Comparison of ENCODE assay signal across 15 cellular contexts in genomic region chr19:4049432-4049831, GRCh38. TPM values are rescaled to one million over a fixed set of nuclear protein-coding genes. Genes with fewer than 3 reads are reported as not detected.
A peak's percentile ranks its signal among the peaks of the same experiment; 100 is the strongest.
DNase-seq lines count a peak whose midpoint lies in the region; ATAC-seq and TF ChIP-seq lines count a peak whose summit lies in the region.
"Had no signal": no experiment of that assay in that cellular context is flagged by ENCODE, and none has a peak within 500 bp of the region (broad histone marks: within the 10 kb centered on the region; RNA-seq: fewer than 3 reads in every experiment).

No MANE protein-coding gene starts in this region.

- CTCF ChIA-PET in Calu3 (lab: Charles Lee) = no interaction called here

- H3K9me3 ChIP-seq in heart right ventricle (no peaks in the 10 kb centered on the region), neuronal stem cell (replicated peaks in 1 of 2; ENCODE audit: control insufficient read depth in 2 of 2, insufficient read depth in 1 of 2, low read depth in 1 of 2, low read length in 2 of 2) (peaks cover 0 to 5% of the 10 kb centered on the region in 2 donors), ovary (no peaks in the 10 kb centered on the region)
- H3K9me3 ChIP-seq: left lung had no signal

- H2AFZ ChIP-seq in neuronal stem cell (ENCODE audit: low read length) = no peak overlapping the region

- no peak overlapping the region for H2BK5ac ChIP-seq in neuronal stem cell (ENCODE audit: low read length)

- no peak overlapping the region for H2BK120ac ChIP-seq in neuronal stem cell (ENCODE audit: low read depth, low read length)

- no peak for TF ChIP-seq POLR2A in ovary (IDR thresholded peaks at IDR 0.05)

- H3K36me3 Mint-ChIP-seq in Calu3 (ENCODE audit: insufficient read depth, unreplicated experiment) = peaks cover 87% of the 10 kb centered on the region
- H3K36me3 Mint-ChIP-seq in activated naive CD8-positive, alpha-beta T cell treated with anti-CD3 and anti-CD28 coated beads, Interleukin-2, amount 10 ng/mL, durations not matched to agents 7 days and 5 days = peaks cover 29% of the 10 kb centered on the region

- no peak overlapping the region for H2BK12ac ChIP-seq in neuronal stem cell (ENCODE audit: low read length)

- H3K14ac ChIP-seq in neuronal stem cell (ENCODE audit: low read length) = no peak overlapping the region

- intact Hi-C loops in Calu3 (cut with micrococcal nuclease; ENCODE audit: unreplicated experiment) = no loop called here
- intact Hi-C loops in heart right ventricle (cut with DNase I) = no loop called here
- intact Hi-C loops in ovary (cut with DNase I) = no loop called here

- peaks cover 35% of the 10 kb centered on the region for H3K4me1 Mint-ChIP-seq in Calu3 (ENCODE audit: low read depth, unreplicated experiment)
- peaks cover 22% of the 10 kb centered on the region for H3K4me1 Mint-ChIP-seq in activated naive CD8-positive, alpha-beta T cell treated with anti-CD3 and anti-CD28 coated beads, Interleukin-2, amount 10 ng/mL, durations not matched to agents 7 days and 5 days

- peak overlapping the region; percentile 48 for H3K27ac Mint-ChIP-seq in Calu3 (ENCODE audit: unreplicated experiment)
- peak overlapping the region; percentile 18 for H3K27ac Mint-ChIP-seq in activated naive CD8-positive, alpha-beta T cell treated with anti-CD3 and anti-CD28 coated beads, Interleukin-2, amount 10 ng/mL, durations not matched to agents 7 days and 5 days

- no peak overlapping the region for H3K18ac ChIP-seq in neuronal stem cell (ENCODE audit: low read length)

- H3K4ac ChIP-seq in neuronal stem cell (ENCODE audit: low read length) = no peak overlapping the region

- H3K4me2 ChIP-seq in neuronal stem cell (ENCODE audit: insufficient read depth, low read length, poor library complexity, severe bottlenecking) = no peak overlapping the region

- H3K23ac ChIP-seq in neuronal stem cell (ENCODE audit: low read depth, low read length, poor library complexity) = peak overlapping the region; percentile 55

- H3K4me1 ChIP-seq in heart right ventricle (peaks cover 14 to 52% (median 35%) of the 10 kb centered on the region in 9 donors), neuronal stem cell (ENCODE audit: control insufficient read depth in 2 of 2, insufficient read depth in 1 of 2, low read depth in 1 of 2, low read length in 2 of 2) (peaks cover 0 to 5% of the 10 kb centered on the region in 2 donors), ovary (ENCODE audit: insufficient read depth) (peaks cover 8% of the 10 kb centered on the region)

- H3K27ac ChIP-seq in heart right ventricle (peak overlapping the region in 5 of 10 donors; percentile 4 to 53 (median 25)), neuronal stem cell (replicated peaks; ENCODE audit: low read length) (no peak overlapping the region), ovary (no peak overlapping the region)
- H3K27ac ChIP-seq: HL-60, left lung, SK-N-MC had no signal

- no peak overlapping the region for H2AK5ac ChIP-seq in neuronal stem cell (ENCODE audit: low read depth, low read length)

- BruUV-seq in Calu3 (replicated peaks; lab: Mats Ljungman, UMichigan) = no TSS peak

- no peak overlapping the region for H4K8ac ChIP-seq in neuronal stem cell (ENCODE audit: low read depth, low read length)

- H3K9ac ChIP-seq in neuronal stem cell (ENCODE audit: low read depth, low read length, poor library complexity) = no peak overlapping the region

- no peak for ATAC-seq in activated naive CD8-positive, alpha-beta T cell treated with anti-CD3 and anti-CD28 coated beads, Interleukin-2, amount 10 ng/mL, durations not matched to agents 7 days and 5 days (ENCODE audit: low read depth)
- ATAC-seq in heart right ventricle = peak in 6 of 8 donors; percentile 38 to 89 (median 68)
- ATAC-seq in HG02938 (IDR thresholded peaks at IDR 0.05; ENCODE audit: unreplicated experiment) = no peak
- ATAC-seq in HG03039 (IDR thresholded peaks at IDR 0.05; ENCODE audit: unreplicated experiment) = no peak
- ATAC-seq: left lung had no signal

- no peaks in the 10 kb centered on the region for H3K9me3 Mint-ChIP-seq in Calu3 (ENCODE audit: low read depth, unreplicated experiment)
- H3K9me3 Mint-ChIP-seq in activated naive CD8-positive, alpha-beta T cell treated with anti-CD3 and anti-CD28 coated beads, Interleukin-2, amount 10 ng/mL, durations not matched to agents 7 days and 5 days = no peaks in the 10 kb centered on the region

- WGBS in heart right ventricle, 2 donors = 51 to 55% methylated on average over 15 of the region's 15 CpGs
- no CpG with 5 or more reads among the region's 15 CpGs for WGBS in neuronal stem cell (ENCODE audit: extremely low coverage in 2 of 2, insufficient read length in 2 of 2, insufficient replicate concordance in 1 of 2), 2 donors
- WGBS in ovary, 3 donors = 77 to 81% (median 78%) methylated on average over 15 of the region's 15 CpGs

- H3K4me3 ChIP-seq in heart right ventricle = no peak overlapping the region
- no peak overlapping the region for H3K4me3 ChIP-seq in neuronal stem cell (ENCODE audit: low read length in 2 of 2)
- H3K4me3 ChIP-seq in ovary = no peak overlapping the region
- H3K4me3 ChIP-seq: left lung, SK-N-MC had no signal

- H3K27me3 Mint-ChIP-seq in Calu3 (ENCODE audit: unreplicated experiment) = no peaks in the 10 kb centered on the region
- H3K27me3 Mint-ChIP-seq in activated naive CD8-positive, alpha-beta T cell treated with anti-CD3 and anti-CD28 coated beads, Interleukin-2, amount 10 ng/mL, durations not matched to agents 7 days and 5 days = no peaks in the 10 kb centered on the region

- H3K36me3 ChIP-seq in heart right ventricle (peaks cover 0 to 96% (median 33%) of the 10 kb centered on the region in 9 donors), neuronal stem cell (replicated peaks in 1 of 2; ENCODE audit: control insufficient read depth in 2 of 2, insufficient read depth in 2 of 2, low read length in 2 of 2) (peaks cover 26 to 53% of the 10 kb centered on the region in 2 donors), ovary (no peaks in the 10 kb centered on the region)

- DNase-seq in Calu3 (no peak), heart right ventricle (peak; percentile 60 to 68), neuronal stem cell (ENCODE audit: low spot score) (no peak), ovary (no peak)
- DNase-seq in activated naive CD8-positive, alpha-beta T cell treated with anti-CD3 and anti-CD28 coated beads, Interleukin-2, amount 10 ng/mL, durations not matched to agents 7 days and 5 days = no peak
- DNase-seq in central memory CD4-positive, alpha-beta T cell = no peak
- DNase-seq: activated naive CD4-positive, alpha-beta T cell treated with anti-CD3 and anti-CD28 coated beads, Interleukin-2, amount 50 U/mL, for 16 hours; AML-193; DMS79 treated with DMSO at 0.1 percent for 48 hours; NCI-H446 treated with DMSO at 0.1 percent for 48 hours had no signal

- H3K27me3 ChIP-seq in heart right ventricle (no peaks in the 10 kb centered on the region), neuronal stem cell (ENCODE audit: control insufficient read depth in 3 of 3, insufficient read depth in 3 of 3, low read depth in 1 of 3, low read length in 3 of 3) (no peaks in the 10 kb centered on the region), ovary (no peaks in the 10 kb centered on the region)
- H3K27me3 ChIP-seq: left lung had no signal

- TF ChIP-seq CTCF in Calu3 (IDR thresholded peaks at IDR 0.05; ENCODE audit: unreplicated experiment) (no peak), heart right ventricle (IDR thresholded peaks at IDR 0.05) (peak in 1 of 9 donors; percentile 7), ovary (IDR thresholded peaks at IDR 0.05) (no peak)

- no peak overlapping the region for H4K91ac ChIP-seq in neuronal stem cell (ENCODE audit: low read depth, low read length, poor library complexity)

- POLR2A ChIA-PET in activated naive CD8-positive, alpha-beta T cell treated with anti-CD3 and anti-CD28 coated beads, Interleukin-2, amount 10 ng/mL, durations not matched to agents 7 days and 5 days (lab: Charles Lee) = no interaction called here

- no peak for TF ChIP-seq EP300 in ovary (IDR thresholded peaks at IDR 0.05)

- H3K79me1 ChIP-seq in neuronal stem cell (ENCODE audit: low read depth, low read length) = peaks cover 19% of the 10 kb centered on the region

- H2BK15ac ChIP-seq in neuronal stem cell (ENCODE audit: low read length) = no peak overlapping the region

- no peak overlapping the region for H3K4me3 Mint-ChIP-seq in Calu3 (ENCODE audit: low read depth, unreplicated experiment)
- H3K4me3 Mint-ChIP-seq in activated naive CD8-positive, alpha-beta T cell treated with anti-CD3 and anti-CD28 coated beads, Interleukin-2, amount 10 ng/mL, durations not matched to agents 7 days and 5 days = no peak overlapping the region

RNA-seq across cellular contexts. Expression of gene ZBTB7A, which starts 17.3 kb away (rescaled TPM):
- 38.0 and 44.7 TPM in 2 replicates for total RNA-seq in Calu3 (2022)
- 10 to 100 TPM; 60.6 to 61.5 TPM for total RNA-seq in activated naive CD8-positive, alpha-beta T cell treated with anti-CD3 and anti-CD28 coated beads, Interleukin-2, amount 10 ng/mL, durations not matched to agents 7 days and 5 days
- total RNA-seq in heart right ventricle = 10 to 100 TPM; 20.3 to 40.5 (median 26.3) TPM
- 10 to 100 TPM in 1 of 2 donors, 1 to 10 TPM in 1; 9.6 to 13.2 TPM for polyA plus RNA-seq in heart right ventricle
- 9.3 TPM for polyA plus RNA-seq in neuronal stem cell (2013, experiment 1 of 2)
- 10.2 TPM for polyA plus RNA-seq in neuronal stem cell (2013, experiment 2 of 2)
- total RNA-seq in ovary = 10 to 100 TPM; 25.0 to 56.4 (median 38.7) TPM
- polyA plus RNA-seq in ovary = 10 to 100 TPM in 1 of 2 donors, 1 to 10 TPM in 1; 9.1 to 16.8 TPM

RNA-seq across cellular contexts. Expression of gene PIAS4, which starts 41.9 kb away (rescaled TPM):
- total RNA-seq in Calu3 (2022) (29.3 and 35.7 TPM in 2 replicates), heart right ventricle (10 to 100 TPM; 11.5 to 22.8 (median 14.3) TPM), ovary (10 to 100 TPM; 11.6 to 29.7 (median 23.6) TPM)
- total RNA-seq in activated naive CD8-positive, alpha-beta T cell treated with anti-CD3 and anti-CD28 coated beads, Interleukin-2, amount 10 ng/mL, durations not matched to agents 7 days and 5 days = 10 to 100 TPM; 32.1 to 38.3 TPM
- polyA plus RNA-seq in heart right ventricle (10 to 100 TPM in 1 of 2 donors, 1 to 10 TPM in 1; 8.5 to 10.5 TPM), ovary (10 to 100 TPM in 1 of 2 donors, 1 to 10 TPM in 1; 5.2 to 18.9 TPM)
- 64.0 TPM for polyA plus RNA-seq in neuronal stem cell (2013, experiment 1 of 2)
- polyA plus RNA-seq in neuronal stem cell (2013, experiment 2 of 2) = 61.2 TPM

Comparison
In these comparisons a context has a peak if more than half of its experiments do, and no peak if none do; other contexts are left out.
1. DNase-seq: peak in heart right ventricle (2 of 2); none in Calu3 (single experiment), activated naive CD8-positive, alpha-beta T cell treated with anti-CD3 and anti-CD28 coated beads, Interleukin-2, amount 10 ng/mL, durations not matched to agents 7 days and 5 days (single experiment), neuronal stem cell (single experiment), central memory CD4-positive, alpha-beta T cell (single experiment) and ovary (0 of 5).
2. ATAC-seq: peak in heart right ventricle (6 of 8); none in activated naive CD8-positive, alpha-beta T cell treated with anti-CD3 and anti-CD28 coated beads, Interleukin-2, amount 10 ng/mL, durations not matched to agents 7 days and 5 days (single experiment), HG02938 (single experiment) and HG03039 (single experiment).